26 cellular contexts compared by ENCODE assay signal in the genomic region with DNA sequence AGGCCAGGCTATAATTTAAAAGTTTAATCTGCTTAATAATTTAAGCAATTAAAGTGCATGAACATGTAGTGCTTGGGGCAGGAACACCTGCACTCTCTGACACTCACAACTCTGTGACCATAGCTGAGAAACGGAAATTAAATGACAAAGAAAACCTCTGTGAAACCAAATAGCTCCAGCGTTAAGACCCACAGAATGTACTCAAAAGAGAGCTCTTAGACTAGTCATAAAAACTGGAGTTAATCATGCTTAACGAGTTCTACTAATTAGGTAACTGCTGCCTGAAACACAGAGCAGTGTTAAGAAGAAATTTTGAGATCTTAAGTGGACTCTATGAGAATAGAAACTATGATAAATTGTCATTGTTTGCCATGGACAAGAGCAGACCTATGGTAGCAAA.
A peak's percentile ranks its signal among the peaks of the same experiment; 100 is the strongest.
DNase-seq lines count a peak whose midpoint lies in the region; ATAC-seq and TF ChIP-seq lines count a peak whose summit lies in the region.
"Had no signal": no experiment of that assay in that cellular context is flagged by ENCODE, and none has a peak within 500 bp of the region (broad histone marks: within the 10 kb centered on the region; RNA-seq: fewer than 3 reads in every experiment).

No MANE protein-coding gene starts in this region.

- in situ Hi-C loops in GM13976 (cut with MboI; ENCODE audit: low sequenced_read_pairs, unreplicated experiment): no loop called here
- in situ Hi-C loops in GM23248 (cut with MboI): no loop called here

- H3K4me2 ChIP-seq in GM23248 (ENCODE audit: unreplicated experiment): no peak overlapping the region
- H3K4me2 ChIP-seq: A549, SK-N-SH had no signal

- H3K27me3 ChIP-seq in GM23248 (replicated peaks; ENCODE audit: insufficient read depth): no peaks in the 10 kb centered on the region
- H3K27me3 ChIP-seq: brain microvascular endothelial cell, heart left ventricle, left lung had no signal

- no peak overlapping the region for H3K27ac ChIP-seq in GM23248
- H3K27ac ChIP-seq: A549, brain microvascular endothelial cell, heart left ventricle, left lung had no signal

- H3K9me2 ChIP-seq in GM23248 (ENCODE audit: insufficient read depth): no peaks in the 10 kb centered on the region
- H3K9me2 ChIP-seq: SK-N-SH had no signal

- H2AFZ ChIP-seq in GM23248: no peak overlapping the region

- TF ChIP-seq CTCF in GM13976 (IDR thresholded peaks at IDR 0.05; ENCODE audit: borderline replicate concordance, control extremely low read depth, extremely low read depth, insufficient read depth, missing control alignments): no peak

- no peaks in the 10 kb centered on the region for H4K20me1 ChIP-seq in GM23248 (ENCODE audit: insufficient read depth)

- no peak overlapping the region for H3K9ac ChIP-seq in GM23248
- H3K9ac ChIP-seq: SK-N-SH had no signal

- H3K4me3 ChIP-seq in GM23248: no peak overlapping the region
- H3K4me3 ChIP-seq: A549, heart left ventricle, left lung had no signal

- no peaks in the 10 kb centered on the region for H3F3A ChIP-seq in GM23248 (ENCODE audit: insufficient read depth)

- no peaks in the 10 kb centered on the region for H3K4me1 ChIP-seq in GM23248 (ENCODE audit: insufficient read depth)
- H3K4me1 ChIP-seq: A549, heart left ventricle, left lung had no signal

- DNase-seq in GM13976 (ENCODE audit: low spot score) (peak; percentile 9), iPS-NIHi11 (ENCODE audit: low spot score) (peak; percentile 3), GM23248 (no peak), NCI-H1048 (lab: John Stamatoyannopoulos, UW) (no peak)
- no peak for DNase-seq in effector CD4-positive, alpha-beta T cell
- DNase-seq: activated gamma-delta T cell treated with Interleukin-2 at 50 U/mL for 16 hours; activated T-cell treated with anti-CD3 and anti-CD28 coated beads, Interleukin-2, amount 50 U/mL, for 1 hour; brain microvascular endothelial cell; heart left ventricle; HFFc6; Kasumi-1; left lung; mesendoderm; NCI-H1092; NCI-H2029; NCI-H2227 treated with DMSO at 0.1 percent for 48 hours; NCI-H748 treated with DMSO at 0.1 percent for 48 hours; nucleus accumbens; SK-N-SH; small intestine; stimulated activated CD4-positive, alpha-beta T cell treated with anti-CD3 and anti-CD28 coated beads, Interleukin-2, amount 100 ng/mL, for 24 hours; T-helper 2 cell had no signal

- WGBS in GM23248 (ENCODE audit: low coverage in 1 of 2, low lambda C conversion rate in 2 of 2, missing lambda C conversion rate in 2 of 2), 2 experiments: 70 to 74% methylated on average over 3 of the region's 3 CpGs

- H3K36me3 ChIP-seq in GM23248 (ENCODE audit: low read depth): no peaks in the 10 kb centered on the region
- H3K36me3 ChIP-seq: brain microvascular endothelial cell, heart left ventricle, left lung had no signal

- ATAC-seq in GM19452 (IDR thresholded peaks at IDR 0.05; ENCODE audit: unreplicated experiment) (peak; percentile 76), HG02885 (IDR thresholded peaks at IDR 0.05; ENCODE audit: poor library complexity, unreplicated experiment) (peak; percentile 92), GM21447 (IDR thresholded peaks at IDR 0.05; ENCODE audit: unreplicated experiment) (no peak)
- ATAC-seq: A549, heart left ventricle, left lung had no signal

- peaks cover 23% of the 10 kb centered on the region for H3K79me2 ChIP-seq in GM23248 (ENCODE audit: insufficient read depth)

- no peaks in the 10 kb centered on the region for H3K9me3 ChIP-seq in GM23248 (ENCODE audit: low read depth)
- H3K9me3 ChIP-seq: A549, SK-N-SH had no signal

Comparison
In these comparisons a context has a peak if more than half of its experiments do, and no peak if none do; other contexts are left out.
1. DNase-seq: peak in GM13976 (single experiment) and iPS-NIHi11 (single experiment); none in effector CD4-positive, alpha-beta T cell (single experiment), GM23248 (single experiment) and NCI-H1048 (single experiment).